ENCODE assay signal across 30 cellular contexts in the genomic region with DNA sequence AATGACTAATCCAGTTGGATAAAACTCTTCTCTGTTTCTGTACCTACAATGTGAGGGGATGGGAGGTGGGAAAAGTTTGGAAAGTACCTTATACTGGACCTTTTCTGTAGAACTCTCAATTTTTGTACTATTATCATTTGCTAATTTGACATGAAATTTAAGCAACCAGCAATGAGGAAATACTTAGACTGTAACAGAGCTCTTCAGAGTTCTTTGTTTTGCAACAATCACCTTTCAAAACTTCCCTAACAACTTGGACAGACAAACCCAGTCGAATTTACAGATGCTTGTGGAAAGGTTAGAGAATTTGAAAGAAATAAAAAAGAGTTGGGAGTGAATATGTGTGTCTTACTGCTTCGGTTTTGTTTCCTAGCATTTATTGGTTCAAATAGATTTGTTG. TPM values are rescaled to one million over a fixed set of nuclear protein-coding genes. Genes with fewer than 3 reads are reported as not detected.
DNase-seq lines count a peak whose midpoint lies in the region; ATAC-seq and TF ChIP-seq lines count a peak whose summit lies in the region.
"Had no signal": no experiment of that assay in that cellular context is flagged by ENCODE, and none has a peak within 500 bp of the region (broad histone marks: within the 10 kb centered on the region; RNA-seq: fewer than 3 reads in every experiment).

No MANE protein-coding gene starts in this region.

- H3K4me1 ChIP-seq in adipocyte (ENCODE audit: control insufficient read depth, insufficient read depth, low read length) (peaks cover 23% of the 10 kb centered on the region), left lung (no peaks in the 10 kb centered on the region)
- H3K4me1 ChIP-seq: BE2C, esophagus squamous epithelium had no signal

- intact Hi-C loops in left lung (cut with DNase I): no loop called here

- H3K9me3 ChIP-seq in adipocyte (ENCODE audit: control insufficient read depth, low read length) (peaks cover 4% of the 10 kb centered on the region), left lung (peaks cover 0 to 17% of the 10 kb centered on the region in 2 donors)
- H3K9me3 ChIP-seq: A549, BE2C, colonic mucosa had no signal

- peak; percentile 64 for ATAC-seq in left lung
- no peak for ATAC-seq in GM18909 (IDR thresholded peaks at IDR 0.05; ENCODE audit: poor library complexity, unreplicated experiment)
- ATAC-seq in GM21526 (IDR thresholded peaks at IDR 0.05; ENCODE audit: low FRiP score, unreplicated experiment): no peak
- ATAC-seq: A549; activated CD8-positive, alpha-beta T cell treated with anti-CD3 and anti-CD28 coated beads, Interleukin-2, amount 10 ng/mL, durations not matched to agents 7 days and 5 days; PC-3; T-cell had no signal

- no peak overlapping the region for H3K9ac ChIP-seq in adipocyte (ENCODE audit: low read length)

- H3K36me3 ChIP-seq in adipocyte (ENCODE audit: control insufficient read depth, insufficient read depth, low read length, severe bottlenecking): no peaks in the 10 kb centered on the region
- no peaks in the 10 kb centered on the region for H3K36me3 ChIP-seq in left lung
- H3K36me3 ChIP-seq: BE2C, brain microvascular endothelial cell, colonic mucosa, esophagus squamous epithelium had no signal

- peak overlapping the region; percentile 39 to 89 for H3K27ac ChIP-seq in left lung
- H3K27ac ChIP-seq: A549, brain microvascular endothelial cell, colonic mucosa, esophagus squamous epithelium had no signal

- H3K27me3 ChIP-seq in adipocyte (replicated peaks; ENCODE audit: control insufficient read depth, insufficient read depth, low read length): no peaks in the 10 kb centered on the region
- H3K27me3 ChIP-seq in left lung: no peaks in the 10 kb centered on the region
- H3K27me3 ChIP-seq: BE2C, brain microvascular endothelial cell, colonic mucosa, esophagus squamous epithelium had no signal

- no peak overlapping the region for H3K4me3 ChIP-seq in adipocyte (ENCODE audit: low read length)
- H3K4me3 ChIP-seq in left lung: no peak overlapping the region
- no peak overlapping the region for H3K4me3 ChIP-seq in foreskin fibroblast (ENCODE audit: low read depth in 1 of 2, low read length in 2 of 2)
- H3K4me3 ChIP-seq: A549, colonic mucosa, esophagus squamous epithelium had no signal

- DNase-seq in AML-193 (lab: John Stamatoyannopoulos, UW) (peak; percentile 96 to 97), MV-4-11 (lab: John Stamatoyannopoulos, UW) (peak; percentile 41), adipocyte (ENCODE audit: low read depth) (peak; percentile 63), left lung (no peak), foreskin fibroblast (no peak)
- no peak for DNase-seq in stimulated activated CD4-positive, alpha-beta T cell treated with anti-CD3 and anti-CD28 coated beads, Interleukin-12 subunit alpha, Interleukin-12 subunit beta, amount 100 ng/mL, for 4 hours
- DNase-seq: activated CD4-positive, alpha-beta T cell treated with anti-CD3 and anti-CD28 coated beads for 1 hour; activated CD8-positive, alpha-beta T cell treated with anti-CD3 and anti-CD28 coated beads, Interleukin-2, amount 10 ng/mL, durations not matched to agents 7 days and 5 days; activated gamma-delta T cell; BE2C; brain microvascular endothelial cell; colonic mucosa; DMS79; esophagus squamous epithelium; glutamatergic neuron; H7; Karpas-422; kidney; NCI-H1105 treated with DMSO at 0.1 percent for 48 hours; NCI-H2081; NCI-H345; NCI-H82; PC-3; SHP77; stimulated activated CD4-positive, alpha-beta T cell treated with anti-CD3 and anti-CD28 coated beads, Interleukin-2, amount 100 ng/mL, for 24 hours; substantia nigra; T-cell had no signal

- no peak for TF ChIP-seq CTCF in left lung (IDR thresholded peaks at IDR 0.05)
- TF ChIP-seq CTCF in foreskin fibroblast (IDR thresholded peaks at IDR 0.05; ENCODE audit: low read depth, low read length): no peak

RNA-seq across cellular contexts. Expression of gene KBTBD7, which starts 16.8 kb away (rescaled TPM):
- total RNA-seq in left lung: 1 to 10 TPM; 6.9 to 8.1 TPM

RNA-seq across cellular contexts. Expression of gene KBTBD6, which starts 45.0 kb away (rescaled TPM):
- 1 to 10 TPM; 6.9 to 7.2 TPM for total RNA-seq in left lung

Comparison
In these comparisons a context has a peak if more than half of its experiments do, and no peak if none do; other contexts are left out.
1. DNase-seq: peak in AML-193 (2 of 2), MV-4-11 (single experiment) and adipocyte (single experiment); none in left lung (0 of 2), foreskin fibroblast (0 of 2) and stimulated activated CD4-positive, alpha-beta T cell treated with anti-CD3 and anti-CD28 coated beads, Interleukin-12 subunit alpha, Interleukin-12 subunit beta, amount 100 ng/mL, for 4 hours (single experiment).